10 cellular contexts compared by ENCODE assay signal in genomic region chr18:13452448-13452811, GRCh38.
DNase-seq lines count a peak whose midpoint lies in the region; ATAC-seq and TF ChIP-seq lines count a peak whose summit lies in the region.
"Had no signal": no experiment of that assay in that cellular context is flagged by ENCODE, and none has a peak within 500 bp of the region (broad histone marks: within the 10 kb centered on the region; RNA-seq: fewer than 3 reads in every experiment).

No MANE protein-coding gene starts in this region.

- H3K4me2 ChIP-seq in DND-41 (ENCODE audit: insufficient read depth, low read length) = 0 out of 2 replicates have a peak overlapping the region, but pooled peaks have one; percentile 12

- intact Hi-C loops in posterior cingulate gyrus (cut with DNase I) = no loop called here

- no peak overlapping the region for H3K4me3 ChIP-seq in DND-41 (ENCODE audit: low read depth in 1 of 2, low read length in 2 of 2)
- H3K4me3 ChIP-seq in fibroblast of the aortic adventitia (ENCODE audit: low read depth, low read length) = no peak overlapping the region

- POLR2A ChIA-PET in RWPE1 (lab: Yijun Ruan, JAX; ENCODE audit: low non-redundant PET) = no interaction called here

- ATAC-seq in DND-41 (ENCODE audit: insufficient read depth, low read depth) (no peak), HG02884 (IDR thresholded peaks at IDR 0.05; ENCODE audit: unreplicated experiment) (no peak)
- ATAC-seq: activated naive CD4-positive, alpha-beta T cell treated with anti-CD3 and anti-CD28 coated beads, Interleukin-2, amount 50 U/mL, for 72 hours had no signal

- peak overlapping the region; percentile 63 for H3K27ac ChIP-seq in DND-41 (ENCODE audit: low read length)
- H3K27ac ChIP-seq in RWPE1 = peak overlapping the region; percentile 60

- DNase-seq in DND-41 = peak; percentile 5
- peak; percentile 8 for DNase-seq in RWPE1 (ENCODE audit: low spot score)
- peak; percentile 65 for DNase-seq in fibroblast of the aortic adventitia (ENCODE audit: low read depth)
- DNase-seq in posterior cingulate gyrus = peak in 7 of 10 donors; percentile 54 to 94 (median 74)
- DNase-seq in NCI-H1436 treated with DMSO at 0.1 percent for 48 hours (lab: John Stamatoyannopoulos, UW) = no peak
- no peak for DNase-seq in DMS 273 (lab: John Stamatoyannopoulos, UW; ENCODE audit: unreplicated experiment)
- DNase-seq in GM20000 (ENCODE audit: low spot score) = no peak
- DNase-seq: NCI-H446 treated with DMSO at 0.1 percent for 48 hours had no signal

- H3K36me3 ChIP-seq in DND-41 (ENCODE audit: insufficient read depth, low read length) = peaks cover 73% of the 10 kb centered on the region

- H3K9me3 ChIP-seq in DND-41 (ENCODE audit: insufficient read depth, low read length, severe bottlenecking) = no peaks in the 10 kb centered on the region

- H2AFZ ChIP-seq in DND-41 (ENCODE audit: low read depth, low read length) = no peak overlapping the region

- peaks cover 99% of the 10 kb centered on the region for H3K4me1 ChIP-seq in DND-41 (ENCODE audit: insufficient read depth, low read length)

- CTCF ChIA-PET in RWPE1 (lab: Yijun Ruan, JAX) = interaction anchor here (1.1 kb wide), 1 partner anchor 177 kb away, joined by 3 read pairs; no protein-coding TSS in a partner anchor

- peaks cover 86% of the 10 kb centered on the region for H4K20me1 ChIP-seq in DND-41 (ENCODE audit: insufficient read depth, low read length)

- H3K27me3 ChIP-seq in DND-41 (ENCODE audit: insufficient read depth, low read length, poor library complexity) = no peaks in the 10 kb centered on the region

- H3K79me2 ChIP-seq in DND-41 (ENCODE audit: insufficient read depth, low read length) = peaks cover 100% of the 10 kb centered on the region

- TF ChIP-seq CTCF in DND-41 (IDR thresholded peaks at IDR 0.05; ENCODE audit: borderline replicate concordance, extremely low read depth, low read length, poor library complexity, severe bottlenecking) = no peak
- TF ChIP-seq CTCF in RWPE1 (conservative IDR thresholded peaks at IDR 0.05; ENCODE audit: low read depth) = no peak
- no peak for TF ChIP-seq CTCF in fibroblast of the aortic adventitia (IDR thresholded peaks at IDR 0.05; ENCODE audit: insufficient read depth, low read length)
- no peak for TF ChIP-seq CTCF in GM20000 (IDR thresholded peaks at IDR 0.05; ENCODE audit: extremely low read depth, missing control alignments)

- 0 out of 2 replicates have a peak overlapping the region, but pooled peaks have one; percentile 13 for H3K9ac ChIP-seq in DND-41 (ENCODE audit: low read depth, low read length)

Comparison
In these comparisons a context has a peak if more than half of its experiments do, and no peak if none do; other contexts are left out.
1. DNase-seq: peak in DND-41 (single experiment), RWPE1 (single experiment), fibroblast of the aortic adventitia (single experiment) and posterior cingulate gyrus (7 of 10); none in NCI-H1436 treated with DMSO at 0.1 percent for 48 hours (single experiment), DMS 273 (single experiment) and GM20000 (single experiment).